Comparison of ENCODE assay signal across 18 cellular contexts in genomic region chr10:126215767-126216166, GRCh38.
DNase-seq lines count a peak whose midpoint lies in the region; TF ChIP-seq lines count a peak whose summit lies in the region.
"Had no signal": no experiment of that assay in that cellular context is flagged by ENCODE, and none has a peak within 500 bp of the region (broad histone marks: within the 10 kb centered on the region; RNA-seq: fewer than 3 reads in every experiment).

No MANE protein-coding gene starts in this region.

- H3K4me3 Mint-ChIP-seq in endodermal cell, result no peak overlapping the region
- H3K4me3 Mint-ChIP-seq in nephron progenitor cell, result peak overlapping the region; percentile 65
- H3K4me3 Mint-ChIP-seq in Calu3 (ENCODE audit: low read depth, unreplicated experiment), result no peak overlapping the region
- H3K4me3 Mint-ChIP-seq: activated CD4-positive, alpha-beta T cell treated with anti-CD3 and anti-CD28 coated beads, Interleukin-2, amount 10 ng/mL, durations not matched to agents 24 days and 14 days; central memory CD8-positive, alpha-beta T cell had no signal

- H3K27me3 ChIP-seq in ACC112 (ENCODE audit: insufficient read depth, low read length) (no peaks in the 10 kb centered on the region), HUES6 (ENCODE audit: control insufficient read depth, insufficient read depth, low read length) (no peaks in the 10 kb centered on the region), endodermal cell (ENCODE audit: control insufficient read depth, insufficient read depth, low read length, poor library complexity, severe bottlenecking) (no peaks in the 10 kb centered on the region), WERI-Rb-1 (ENCODE audit: insufficient read depth, low read depth, severe bottlenecking) (no peaks in the 10 kb centered on the region)

- H3K9me3 ChIP-seq in HUES6 (ENCODE audit: control insufficient read depth, insufficient read depth, low read depth, low read length) (no peaks in the 10 kb centered on the region), endodermal cell (ENCODE audit: control insufficient read depth, low read length) (no peaks in the 10 kb centered on the region), WERI-Rb-1 (ENCODE audit: severe bottlenecking) (no peaks in the 10 kb centered on the region)

- H3K36me3 ChIP-seq in ACC112 (ENCODE audit: insufficient read depth, low read length) (no peaks in the 10 kb centered on the region), HUES6 (ENCODE audit: control insufficient read depth, insufficient read depth, low read length) (no peaks in the 10 kb centered on the region), endodermal cell (ENCODE audit: control insufficient read depth, insufficient read depth, low read length) (no peaks in the 10 kb centered on the region), WERI-Rb-1 (no peaks in the 10 kb centered on the region)

- CTCF ChIA-PET in Calu3 (lab: Charles Lee), result no interaction called here

- BruUV-seq in Calu3 (replicated peaks; lab: Mats Ljungman, UMichigan), result no TSS peak

- peaks cover 10% of the 10 kb centered on the region for H3K79me2 ChIP-seq in ACC112 (ENCODE audit: control insufficient read depth, insufficient read depth, low read length, unreplicated experiment)

- H3K36me3 Mint-ChIP-seq in endodermal cell (ENCODE audit: low read depth), result no peaks in the 10 kb centered on the region
- H3K36me3 Mint-ChIP-seq in nephron progenitor cell (ENCODE audit: low read depth), result no peaks in the 10 kb centered on the region
- H3K36me3 Mint-ChIP-seq in Calu3 (ENCODE audit: insufficient read depth, unreplicated experiment), result no peaks in the 10 kb centered on the region

- H3K9ac ChIP-seq in HUES6 (ENCODE audit: low read length), result peak overlapping the region; percentile 32
- H3K9ac ChIP-seq in endodermal cell (ENCODE audit: extremely low read depth, low read length, poor library complexity, severe bottlenecking), result no peak overlapping the region

- TF ChIP-seq CTCF in endodermal cell (conservative IDR thresholded peaks at IDR 0.05) (no peak), nephron progenitor cell (IDR thresholded peaks at IDR 0.05) (no peak), Calu3 (IDR thresholded peaks at IDR 0.05; ENCODE audit: unreplicated experiment) (no peak), WERI-Rb-1 (IDR thresholded peaks at IDR 0.05; ENCODE audit: low read depth, low read length) (no peak)

- H3K4me1 Mint-ChIP-seq in endodermal cell (peaks cover 14% of the 10 kb centered on the region), nephron progenitor cell (peaks cover 63% of the 10 kb centered on the region), Calu3 (ENCODE audit: low read depth, unreplicated experiment) (no peaks in the 10 kb centered on the region)
- H3K4me1 Mint-ChIP-seq: activated CD4-positive, alpha-beta T cell treated with anti-CD3 and anti-CD28 coated beads, Interleukin-2, amount 10 ng/mL, durations not matched to agents 24 days and 14 days; central memory CD8-positive, alpha-beta T cell had no signal

- peak overlapping the region; percentile 3 for H2AFZ ChIP-seq in ACC112 (ENCODE audit: low read length, unreplicated experiment)

- H3K4me3 ChIP-seq in ACC112 (ENCODE audit: low read depth, low read length) (peak overlapping the region; percentile 35), HUES6 (ENCODE audit: low read depth, low read length) (no peak overlapping the region), endodermal cell (ENCODE audit: low read length) (no peak overlapping the region), WERI-Rb-1 (ENCODE audit: low read depth, low read length) (no peak overlapping the region)

- H3K27ac Mint-ChIP-seq in endodermal cell, result peak overlapping the region; percentile 14
- H3K27ac Mint-ChIP-seq in nephron progenitor cell, result peak overlapping the region; percentile 97
- no peak overlapping the region for H3K27ac Mint-ChIP-seq in Calu3 (ENCODE audit: unreplicated experiment)
- H3K27ac Mint-ChIP-seq: activated CD4-positive, alpha-beta T cell treated with anti-CD3 and anti-CD28 coated beads, Interleukin-2, amount 10 ng/mL, durations not matched to agents 24 days and 14 days had no signal

- DNase-seq in endodermal cell, result no peak
- no peak for DNase-seq in nephron progenitor cell
- DNase-seq in Calu3, result no peak
- DNase-seq in SW480 (ENCODE audit: low spot score), result no peak
- DNase-seq in stimulated activated CD4-positive, alpha-beta T cell treated with anti-CD3 and anti-CD28 coated beads, Interleukin-2, amount 100 ng/mL, for 24 hours, result no peak
- no peak for DNase-seq in WERI-Rb-1
- DNase-seq: activated CD4-positive, alpha-beta T cell treated with anti-CD3 and anti-CD28 coated beads, Interleukin-2, amount 10 ng/mL, durations not matched to agents 24 days and 14 days; activated CD8-positive, alpha-beta memory T cell treated with anti-CD3 and anti-CD28 coated beads, Interleukin-2, amount 50 U/mL, for 4 hours; activated gamma-delta T cell treated with Interleukin-2 at 50 U/mL for 16 hours; amygdala; DMS 273 treated with DMSO at 0.1 percent for 48 hours; effector memory CD4-positive, alpha-beta T cell; NCI-H187; stimulated activated CD4-positive, alpha-beta T cell treated with anti-CD3 and anti-CD28 coated beads, Interleukin-4, amount 100 ng/mL, for 1 hour had no signal

- H3K4me1 ChIP-seq in ACC112 (ENCODE audit: control insufficient read depth, insufficient read depth, low read length, unreplicated experiment) (peaks cover 21% of the 10 kb centered on the region), HUES6 (ENCODE audit: control insufficient read depth, insufficient read depth, low read length) (peaks cover 14% of the 10 kb centered on the region), endodermal cell (ENCODE audit: control insufficient read depth, insufficient read depth, low read length) (peaks cover 17% of the 10 kb centered on the region)

- intact Hi-C loops in Calu3 (cut with micrococcal nuclease; ENCODE audit: unreplicated experiment), result no loop called here

- peak overlapping the region; percentile 58 for H3K27ac ChIP-seq in ACC112 (ENCODE audit: low read depth, low read length)
- H3K27ac ChIP-seq in HUES6 (ENCODE audit: low read depth, low read length), result no peak overlapping the region; the same call in 1 of the 2 replicates
- peak overlapping the region; percentile 58 for H3K27ac ChIP-seq in endodermal cell (ENCODE audit: low read depth, low read length)
- no peak overlapping the region; the same call in 1 of the 2 replicates for H3K27ac ChIP-seq in WERI-Rb-1
- H3K27ac ChIP-seq: C4-2B had no signal

- H3K9me3 Mint-ChIP-seq in endodermal cell, result no peaks in the 10 kb centered on the region
- no peaks in the 10 kb centered on the region for H3K9me3 Mint-ChIP-seq in nephron progenitor cell
- no peaks in the 10 kb centered on the region for H3K9me3 Mint-ChIP-seq in Calu3 (ENCODE audit: low read depth, unreplicated experiment)
- H3K9me3 Mint-ChIP-seq: activated CD4-positive, alpha-beta T cell treated with anti-CD3 and anti-CD28 coated beads, Interleukin-2, amount 10 ng/mL, durations not matched to agents 24 days and 14 days; central memory CD8-positive, alpha-beta T cell had no signal

- peaks cover 6% of the 10 kb centered on the region for H3K27me3 Mint-ChIP-seq in endodermal cell (ENCODE audit: insufficient read depth)
- peaks cover 4% of the 10 kb centered on the region for H3K27me3 Mint-ChIP-seq in nephron progenitor cell (ENCODE audit: low read depth, poor library complexity)
- H3K27me3 Mint-ChIP-seq in Calu3 (ENCODE audit: unreplicated experiment), result peaks cover 27% of the 10 kb centered on the region
- H3K27me3 Mint-ChIP-seq: activated CD4-positive, alpha-beta T cell treated with anti-CD3 and anti-CD28 coated beads, Interleukin-2, amount 10 ng/mL, durations not matched to agents 24 days and 14 days; central memory CD8-positive, alpha-beta T cell had no signal

- WGBS in endodermal cell (ENCODE audit: insufficient coverage in 1 of 2, insufficient read length in 1 of 2), 2 experiments, result 67 to 93% methylated on average over 3 to 4 of the region's 4 CpGs

Comparison
In these comparisons a context has a peak if more than half of its experiments do, and no peak if none do; other contexts are left out.
1. H3K27ac ChIP-seq: peak in ACC112 (single experiment) and endodermal cell (single experiment); none in HUES6 (single experiment) and WERI-Rb-1 (single experiment).